11 cellular contexts compared by ENCODE assay signal in genomic region chr1:162349635-162350330, GRCh38. TPM values are rescaled to one million over a fixed set of nuclear protein-coding genes. Genes with fewer than 3 reads are reported as not detected.
DNase-seq lines count a peak whose midpoint lies in the region; ATAC-seq, FAIRE-seq and TF ChIP-seq lines count a peak whose summit lies in the region.
"Had no signal": no experiment of that assay in that cellular context is flagged by ENCODE, and none has a peak within 500 bp of the region (broad histone marks: within the 10 kb centered on the region; RNA-seq: fewer than 3 reads in every experiment).

No MANE protein-coding gene starts in this region.

- TF ChIP-seq POLR2A in esophagus squamous epithelium (IDR thresholded peaks at IDR 0.05) = no peak

- H3K36me3 ChIP-seq in esophagus squamous epithelium = no peaks in the 10 kb centered on the region

- peak overlapping the region in 2 of 4 donors; percentile 5 to 22 for H3K27ac ChIP-seq in esophagus squamous epithelium
- H3K27ac ChIP-seq in CD4-positive, alpha-beta T cell (ENCODE audit: low read depth, low read length) = no peak overlapping the region
- H3K27ac ChIP-seq: WERI-Rb-1 had no signal

- H3K4me1 ChIP-seq in esophagus squamous epithelium = peaks cover 0 to 11% (median 4%) of the 10 kb centered on the region in 3 donors

- WGBS in esophagus squamous epithelium, 2 donors = 43 to 48% methylated on average over 11 of the region's 11 CpGs

- intact Hi-C loops in esophagus squamous epithelium (cut with DNase I) = no loop called here
- intact Hi-C loops in CD4-positive, alpha-beta T cell (cut with DNase I, micrococcal nuclease) = loop anchor here in 1 of 2 experiments (10.0 kb wide), 1 partner anchor 65 kb away; no protein-coding TSS in a partner anchor

- no peak overlapping the region for H3K27ac Mint-ChIP-seq in CD4-positive, alpha-beta T cell

- no peaks in the 10 kb centered on the region for H3K9me3 Mint-ChIP-seq in CD4-positive, alpha-beta T cell

- no peaks in the 10 kb centered on the region for H3K4me1 Mint-ChIP-seq in CD4-positive, alpha-beta T cell (ENCODE audit: low read depth)

- no peaks in the 10 kb centered on the region for H3K36me3 Mint-ChIP-seq in CD4-positive, alpha-beta T cell (ENCODE audit: low read depth)

- CTCF ChIA-PET in CD4-positive, alpha-beta T cell (lab: Charles Lee) = no interaction called here

- no peaks in the 10 kb centered on the region for H3K27me3 ChIP-seq in esophagus squamous epithelium
- H3K27me3 ChIP-seq in CD4-positive, alpha-beta T cell (ENCODE audit: control insufficient read depth, insufficient read depth, low read length) = no peaks in the 10 kb centered on the region

- H3K27me3 Mint-ChIP-seq in CD4-positive, alpha-beta T cell = peaks cover 5% of the 10 kb centered on the region

- in situ Hi-C loops in astrocyte of the cerebellum (cut with HindIII; ENCODE audit: low sequenced_read_pairs) = no loop called here

- H3K4me3 ChIP-seq in astrocyte of the cerebellum (ENCODE audit: low read depth, low read length) (no peak overlapping the region), esophagus squamous epithelium (no peak overlapping the region)

- H3K4me3 Mint-ChIP-seq in CD4-positive, alpha-beta T cell = no peak overlapping the region

- H3K9me3 ChIP-seq in esophagus squamous epithelium = no peaks in the 10 kb centered on the region
- H3K9me3 ChIP-seq in CD4-positive, alpha-beta T cell (ENCODE audit: control insufficient read depth, low read length) = no peaks in the 10 kb centered on the region

- TF ChIP-seq CTCF in astrocyte of the cerebellum (IDR thresholded peaks at IDR 0.05; ENCODE audit: low read depth, low read length, missing control alignments) (no peak), esophagus squamous epithelium (IDR thresholded peaks at IDR 0.05) (no peak)
- TF ChIP-seq CTCF in CD4-positive, alpha-beta T cell (IDR thresholded peaks at IDR 0.05) = no peak

- peak; percentile 44 for DNase-seq in COLO668 (lab: John Stamatoyannopoulos, UW; ENCODE audit: unreplicated experiment)
- DNase-seq in HTR-8/SVneo (ENCODE audit: insufficient read length, low spot score) = peak; percentile 57
- peak; percentile 26 for DNase-seq in astrocyte of the cerebellum (ENCODE audit: low read depth)
- DNase-seq in left kidney (ENCODE audit: low read depth, low spot score) = peak; percentile 84
- DNase-seq in putamen (ENCODE audit: low spot score) = no peak
- DNase-seq in NCI-H82 (lab: John Stamatoyannopoulos, UW) = no peak
- no peak for DNase-seq in esophagus squamous epithelium (lab: John Stamatoyannopoulos, UW)
- DNase-seq in CD4-positive, alpha-beta T cell = no peak
- DNase-seq: anterior cingulate cortex, WERI-Rb-1 had no signal

- no peak for ATAC-seq in CD4-positive, alpha-beta T cell (ENCODE audit: poor library complexity)

- no peak for FAIRE-seq in HTR-8/SVneo (lab: Jason Lieb, UNC)

- POLR2A ChIA-PET in CD4-positive, alpha-beta T cell (lab: Charles Lee) = no interaction called here

RNA-seq across cellular contexts. Expression of gene SPATA46, which starts 26.9 kb away (rescaled TPM):
- not detected for total RNA-seq in esophagus squamous epithelium
- not detected for total RNA-seq in CD4-positive, alpha-beta T cell
- total RNA-seq: subcutaneous adipose tissue had no signal

RNA-seq across cellular contexts. Expression of gene C1orf226, which starts 31.7 kb away (rescaled TPM):
- total RNA-seq in esophagus squamous epithelium = 1 to 10 TPM; 1.7 to 5.3 (median 3.6) TPM
- total RNA-seq in CD4-positive, alpha-beta T cell = not detected

Comparison
In these comparisons a context has a peak if more than half of its experiments do, and no peak if none do; other contexts are left out.
1. DNase-seq: peak in COLO668 (single experiment), HTR-8/SVneo (single experiment), astrocyte of the cerebellum (single experiment) and left kidney (single experiment); none in putamen (single experiment), NCI-H82 (single experiment), esophagus squamous epithelium (single experiment) and CD4-positive, alpha-beta T cell (0 of 10).